25 cellular contexts compared by ENCODE assay signal in the genomic region with DNA sequence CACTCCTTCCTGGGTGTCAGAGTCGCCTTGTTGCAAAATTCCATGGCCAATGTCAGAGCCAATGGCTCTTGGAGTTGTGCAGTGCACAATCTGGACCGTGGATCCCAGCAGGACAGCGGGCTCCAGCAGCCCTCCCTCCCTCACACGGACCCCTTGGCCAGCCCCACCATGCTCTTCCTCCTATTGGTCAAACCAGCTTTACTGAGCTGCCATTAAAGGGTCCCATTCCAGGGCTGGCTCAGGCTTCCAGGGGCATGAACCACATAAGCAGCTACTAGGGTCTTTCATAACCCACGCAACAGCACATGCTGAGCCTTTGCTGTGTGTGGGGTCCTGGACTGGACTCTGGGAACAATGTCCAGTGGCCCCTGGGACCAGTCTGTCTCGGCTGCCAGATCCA. TPM values are rescaled to one million over a fixed set of nuclear protein-coding genes. Genes with fewer than 3 reads are reported as not detected.
DNase-seq lines count a peak whose midpoint lies in the region; ATAC-seq and TF ChIP-seq lines count a peak whose summit lies in the region.
"Had no signal": no experiment of that assay in that cellular context is flagged by ENCODE, and none has a peak within 500 bp of the region (broad histone marks: within the 10 kb centered on the region; RNA-seq: fewer than 3 reads in every experiment).

No MANE protein-coding gene starts in this region.

- H2AFZ ChIP-seq in IMR-90 (replicated peaks; ENCODE audit: low read length, poor library complexity) = no peak overlapping the region

- H2BK15ac ChIP-seq in IMR-90 (ENCODE audit: low read depth, low read length) = no peak overlapping the region

- H3K4me2 ChIP-seq in IMR-90 (ENCODE audit: low read depth, low read length) = no peak overlapping the region
- H3K4me2 ChIP-seq: BLaER1 had no signal

- H2AK9ac ChIP-seq in IMR-90 (replicated peaks; ENCODE audit: low read depth, low read length, poor library complexity) = no peak overlapping the region

- H4K5ac ChIP-seq in IMR-90 (ENCODE audit: low read depth, low read length) = no peak overlapping the region

- H3K79me1 ChIP-seq in IMR-90 (ENCODE audit: low read depth in 1 of 2, low read length in 2 of 2) = peaks cover 0 to 30% of the 10 kb centered on the region in 2 experiments; a peak in 2 of 4 replicates

- no peak overlapping the region for H3K23ac ChIP-seq in IMR-90 (ENCODE audit: low read depth, low read length)

- no TSS peak for BruUV-seq in IMR-90 (replicated peaks; lab: Mats Ljungman, UMichigan)

- peak; percentile 25 for ATAC-seq in IMR-90 (ENCODE audit: low read depth)
- peak; percentile 24 for ATAC-seq in omental fat pad (ENCODE audit: low FRiP score)
- ATAC-seq: activated CD8-positive, alpha-beta T cell treated with anti-CD3 and anti-CD28 coated beads, Interleukin-2, amount 10 ng/mL, durations not matched to agents 7 days and 5 days; activated T-helper 17 cell treated with anti-CD3 and anti-CD28 coated beads, Interleukin-2, amount 50 U/mL, for 72 hours had no signal

- CTCF ChIA-PET in GM10248 (lab: Yijun Ruan, JAX) = interaction anchor here (1.5 to 2.0 kb wide), 2 partner anchors 9 to 14 kb away, joined by 4 to 6 read pairs; no protein-coding TSS in a partner anchor
- CTCF ChIA-PET in IMR-90 (lab: Yijun Ruan, JAX) = no interaction called here

- H3K27ac ChIP-seq in IMR-90 (ENCODE audit: insufficient read depth, low read length) = no peak overlapping the region
- no peak overlapping the region for H3K27ac ChIP-seq in coronary artery
- H3K27ac ChIP-seq: BLaER1, gastroesophageal sphincter, HL-60, neutrophil, tibial nerve had no signal

- no peak overlapping the region for H3K4ac ChIP-seq in IMR-90 (ENCODE audit: low read depth, low read length)

- no peak overlapping the region for H2BK120ac ChIP-seq in IMR-90 (ENCODE audit: low read depth, low read length)

- no peak overlapping the region for H3K18ac ChIP-seq in IMR-90 (ENCODE audit: low read depth, low read length)

- no peak overlapping the region for H4K8ac ChIP-seq in IMR-90 (ENCODE audit: low read depth in 2 of 2, low read length in 2 of 2)

- DNase-seq in GM10248 (ENCODE audit: extremely low spot score) (peak; percentile 30), IMR-90 (no peak), ecto neural progenitor cell (ENCODE audit: low spot score) (peak; percentile 44), omental fat pad (ENCODE audit: low spot score) (no peak), globus pallidus (ENCODE audit: low spot score) (no peak), coronary artery (ENCODE audit: low spot score) (no peak), MG63 (no peak)
- no peak for DNase-seq in activated effector memory CD4-positive, alpha-beta T cell treated with anti-CD3 and anti-CD28 coated beads, Interleukin-2, amount 50 U/mL, for 16 hours
- DNase-seq: activated CD8-positive, alpha-beta T cell treated with anti-CD3 and anti-CD28 coated beads, Interleukin-2, amount 10 ng/mL, durations not matched to agents 7 days and 5 days; activated naive CD4-positive, alpha-beta T cell treated with anti-CD3 and anti-CD28 coated beads, Interleukin-2, amount 50 U/mL, for 16 hours; DMS153; NCI-H1417; NCI-H2029 treated with DMSO at 0.1 percent for 48 hours; NCI-H524 treated with DMSO at 0.1 percent for 48 hours; NK-92 treated with Interleukin-12 subunit alpha and Interleukin-12 subunit beta, amount 100 ng/mL, for 24 hours; SHP77 had no signal

- H4K20me1 ChIP-seq in IMR-90 (ENCODE audit: insufficient read depth, low read length) = peaks cover 47% of the 10 kb centered on the region
- H4K20me1 ChIP-seq: BLaER1 had no signal

- TF ChIP-seq POLR2A in IMR-90 (IDR thresholded peaks at IDR 0.05; ENCODE audit: low read depth, low read length) = no peak

- H2BK5ac ChIP-seq in IMR-90 (ENCODE audit: low read depth, low read length, poor library complexity, severe bottlenecking) = no peak overlapping the region

- H3K14ac ChIP-seq in IMR-90 (replicated peaks; ENCODE audit: low read depth, low read length) = no peak overlapping the region

- no peak overlapping the region for H3K9ac ChIP-seq in IMR-90 (ENCODE audit: low read depth, low read length)
- H3K9ac ChIP-seq: BLaER1 had no signal

- TF ChIP-seq CTCF in GM10248 (IDR thresholded peaks at IDR 0.05; ENCODE audit: control extremely low read depth, extremely low read depth, low read depth, missing control alignments) (no peak), IMR-90 (conservative IDR thresholded peaks at IDR 0.05; ENCODE audit: low read depth, low read length) (no peak), omental fat pad (IDR thresholded peaks at IDR 0.05) (no peak), coronary artery (IDR thresholded peaks at IDR 0.05) (no peak)

- H2AK5ac ChIP-seq in IMR-90 (ENCODE audit: low read depth, low read length) = no peak overlapping the region

- H3K9me1 ChIP-seq in IMR-90 (ENCODE audit: insufficient read depth, low read length) = peaks cover 6% of the 10 kb centered on the region; the same call in 1 of the 2 replicates

- H3K27me3 ChIP-seq in IMR-90 (ENCODE audit: control insufficient read depth, insufficient read depth, low read length) (no peaks in the 10 kb centered on the region), MG63 (no peaks in the 10 kb centered on the region)
- H3K27me3 ChIP-seq: BLaER1 had no signal

- POLR2A ChIA-PET in GM10248 (lab: Yijun Ruan, JAX) (no interaction called here), IMR-90 (lab: Charles Lee; ENCODE audit: unreplicated experiment) (no interaction called here)

- H3K4me1 ChIP-seq in IMR-90 (ENCODE audit: control insufficient read depth, insufficient read depth, low read length) = no peaks in the 10 kb centered on the region
- H3K4me1 ChIP-seq: gastroesophageal sphincter had no signal

- H3K56ac ChIP-seq in IMR-90 (ENCODE audit: extremely low read depth, insufficient read depth, low read length) = no peak overlapping the region

- H3K4me3 ChIP-seq in IMR-90 (ENCODE audit: insufficient read depth, low read depth, low read length) (no peak overlapping the region), coronary artery (no peak overlapping the region), MG63 (no peak overlapping the region)
- H3K4me3 ChIP-seq: BLaER1, gastroesophageal sphincter, tibial nerve had no signal

- H2BK20ac ChIP-seq in IMR-90 (ENCODE audit: low read depth, low read length) = no peak overlapping the region

- peaks cover 19% of the 10 kb centered on the region for H3K36me3 ChIP-seq in IMR-90 (ENCODE audit: control insufficient read depth, insufficient read depth, low read length)
- no peaks in the 10 kb centered on the region; the same call in none of the 2 replicates for H3K36me3 ChIP-seq in MG63
- H3K36me3 ChIP-seq: BLaER1, neutrophil had no signal

- TF ChIP-seq RAD21 in IMR-90 (IDR thresholded peaks at IDR 0.05; ENCODE audit: low read length) = no peak

- H4K91ac ChIP-seq in IMR-90 (ENCODE audit: insufficient read depth, low read depth, low read length) = no peak overlapping the region

- dilution Hi-C loops in IMR-90 (cut with HindIII; ENCODE audit: low sequenced_read_pairs, unreplicated experiment) = no loop called here

- H3K9me3 ChIP-seq in IMR-90 (ENCODE audit: control insufficient read depth, insufficient read depth, low read length) (no peaks in the 10 kb centered on the region), MG63 (no peaks in the 10 kb centered on the region)
- H3K9me3 ChIP-seq: BLaER1, gastroesophageal sphincter, neutrophil, tibial nerve had no signal

- in situ Hi-C loops in IMR-90 (cut with MboI; ENCODE audit: low sequenced_read_pairs) = loop anchor here (25.0 kb wide), 2 partner anchors 363 to 538 kb away; no protein-coding TSS in a partner anchor

- intact Hi-C loops in IMR-90 (cut with micrococcal nuclease) = loop anchor here (2.0 kb wide), 1 partner anchor 17 kb away; a partner anchor contains a TSS

- WGBS in IMR-90 (ENCODE audit: extremely low coverage in 2 of 2, insufficient read length in 1 of 2), 2 experiments = 67% methylated on average over 1 of the region's 6 CpGs; no CpG with 5 or more reads in 1 of the 2 experiments

TF ChIP-seq in IMR-90, 13 proteins besides CTCF, POLR2A, EP300 and RAD21 (continues in another document):
- no peak for TF ChIP-seq BHLHE40 (IDR thresholded peaks at IDR 0.05; ENCODE audit: low read depth, low read length)
- TF ChIP-seq MAFK (IDR thresholded peaks at IDR 0.05; ENCODE audit: low read depth, low read length) = no peak
- TF ChIP-seq CHD1 (IDR thresholded peaks at IDR 0.05; ENCODE audit: low read depth, low read length) = no peak
- no peak for TF ChIP-seq CEBPB (IDR thresholded peaks at IDR 0.05; ENCODE audit: low read depth, low read length)
- TF ChIP-seq RCOR1 (IDR thresholded peaks at IDR 0.05; ENCODE audit: insufficient replicate concordance, low read length) = no peak
- no peak for TF ChIP-seq SMC3 (IDR thresholded peaks at IDR 0.05; ENCODE audit: low read depth, low read length)
- TF ChIP-seq MAZ (IDR thresholded peaks at IDR 0.05; ENCODE audit: borderline replicate concordance, low read depth, low read length) = no peak
- no peak for TF ChIP-seq FOS (IDR thresholded peaks at IDR 0.05; ENCODE audit: low read depth, low read length)

RNA-seq across cellular contexts. Expression of a gene that starts 5.5 kb away (rescaled TPM):
- total RNA-seq in IMR-90 (2012; rRNA removed) = not detected in 2 replicates
- polyA plus RNA-seq in IMR-90 (2012; rRNA removed) = not detected in 2 replicates
- polyA plus RNA-seq in IMR-90 (2012; cell fraction: cytosol; rRNA removed) = not detected in 2 replicates
- not detected in 2 replicates for polyA plus RNA-seq in IMR-90 (2012; cell fraction: nucleus; rRNA removed; ENCODE audit: low replicate concordance)
- under 1 TPM in 1 of 4 donors, not detected in 3; 0.69 TPM for total RNA-seq in omental fat pad
- total RNA-seq in MG63 (2014; rRNA removed; shearing (Covaris generic); ENCODE audit: low replicate concordance) = not detected in 2 replicates
- total RNA-seq: activated CD8-positive, alpha-beta T cell treated with anti-CD3 and anti-CD28 coated beads, Interleukin-2, amount 10 ng/mL, durations not matched to agents 7 days and 5 days; activated T-helper 17 cell treated with anti-CD3 and anti-CD28 coated beads, Interleukin-2, amount 50 U/mL, for 72 hours; G401; gastroesophageal sphincter; liver; T-helper 2 cell treated with Interferon-gamma antibody and Interleukin-4, amounts not matched to agents 100 ng/mL and 5 ng/mL, for 36 hours had no signal
- polyA plus RNA-seq: liver had no signal

RNA-seq across cellular contexts. Expression of a gene that starts 17.3 kb away (rescaled TPM):
- total RNA-seq in IMR-90 (2012; rRNA removed) = not detected in 2 replicates
- polyA plus RNA-seq in IMR-90 (2012; rRNA removed) = not detected in 2 replicates
- not detected in 2 replicates for polyA plus RNA-seq in IMR-90 (2012; cell fraction: cytosol; rRNA removed)
- 0.09 TPM in 1 of 2 replicates, not detected in the other for polyA plus RNA-seq in IMR-90 (2012; cell fraction: nucleus; rRNA removed; ENCODE audit: low replicate concordance)
- not detected for total RNA-seq in omental fat pad
- not detected in 2 replicates for total RNA-seq in MG63 (2014; rRNA removed; shearing (Covaris generic); ENCODE audit: low replicate concordance)
- total RNA-seq: activated CD8-positive, alpha-beta T cell treated with anti-CD3 and anti-CD28 coated beads, Interleukin-2, amount 10 ng/mL, durations not matched to agents 7 days and 5 days; activated T-helper 17 cell treated with anti-CD3 and anti-CD28 coated beads, Interleukin-2, amount 50 U/mL, for 72 hours; G401; gastroesophageal sphincter; T-helper 2 cell treated with Interferon-gamma antibody and Interleukin-4, amounts not matched to agents 100 ng/mL and 5 ng/mL, for 36 hours had no signal

RNA-seq across cellular contexts. Expression of a gene that starts 27.1 kb away (rescaled TPM):
- total RNA-seq in IMR-90 (2012; rRNA removed) (17.8 and 18.1 TPM in 2 replicates), omental fat pad (10 to 100 TPM; 30.1 to 98.0 (median 38.0) TPM)
- 99.4 and 127 TPM in 2 replicates for polyA plus RNA-seq in IMR-90 (2012; rRNA removed)
- polyA plus RNA-seq in IMR-90 (2012; cell fraction: cytosol; rRNA removed) = 84.8 and 140 TPM in 2 replicates
- 214 and 473 TPM in 2 replicates for polyA plus RNA-seq in IMR-90 (2012; cell fraction: nucleus; rRNA removed; ENCODE audit: low replicate concordance)
- total RNA-seq in MG63 (2014; rRNA removed; shearing (Covaris generic); ENCODE audit: low replicate concordance) = 52.7 and 54.6 TPM in 2 replicates
- total RNA-seq: T-helper 2 cell treated with Interferon-gamma antibody and Interleukin-4, amounts not matched to agents 100 ng/mL and 5 ng/mL, for 36 hours had no signal

Comparison
In these comparisons a context has a peak if more than half of its experiments do, and no peak if none do; other contexts are left out.
1. DNase-seq: peak in GM10248 (single experiment) and ecto neural progenitor cell (single experiment); none in IMR-90 (single experiment), omental fat pad (single experiment), activated effector memory CD4-positive, alpha-beta T cell treated with anti-CD3 and anti-CD28 coated beads, Interleukin-2, amount 50 U/mL, for 16 hours (single experiment), globus pallidus (single experiment), coronary artery (single experiment) and MG63 (single experiment).